In genomic region chr7:101915000-101915399, GRCh38 we compare ENCODE assay signal across 13 cellular contexts.
DNase-seq lines count a peak whose midpoint lies in the region; ATAC-seq and TF ChIP-seq lines count a peak whose summit lies in the region.
"Had no signal": no experiment of that assay in that cellular context is flagged by ENCODE, and none has a peak within 500 bp of the region (broad histone marks: within the 10 kb centered on the region; RNA-seq: fewer than 3 reads in every experiment).

No MANE protein-coding gene starts in this region.

- H3K36me3 ChIP-seq in WERI-Rb-1: peaks cover 19% of the 10 kb centered on the region
- no peaks in the 10 kb centered on the region for H3K36me3 ChIP-seq in hepatocyte (replicated peaks; ENCODE audit: insufficient read depth, low read depth)
- peaks cover 11 to 17% (median 14%) of the 10 kb centered on the region in 3 donors for H3K36me3 ChIP-seq in skeletal muscle tissue (ENCODE audit: control insufficient read depth in 3 of 3, insufficient read depth in 3 of 3, low read length in 3 of 3)

- no peak overlapping the region for H3K4me2 ChIP-seq in hepatocyte

- H2AFZ ChIP-seq in hepatocyte: no peak overlapping the region

- ATAC-seq in HG03439 (IDR thresholded peaks at IDR 0.05; ENCODE audit: unreplicated experiment): no peak
- ATAC-seq: stimulated activated naive CD8-positive, alpha-beta T cell treated with anti-CD3 and anti-CD28 coated beads, Interleukin-15, amount 100 ng/mL, for 72 hours had no signal

- 96% methylated on average over 15 of the region's 15 CpGs for WGBS in hepatocyte (ENCODE audit: low lambda C conversion rate, missing lambda C conversion rate)

- H3K27ac ChIP-seq in WERI-Rb-1 (no peak overlapping the region), hepatocyte (peak overlapping the region; percentile 73), skeletal muscle tissue (ENCODE audit: low read depth, low read length) (peak overlapping the region; percentile 74)
- H3K27ac ChIP-seq: epithelial cell of prostate, Peyer's patch had no signal

- H3K9ac ChIP-seq in skeletal muscle tissue (ENCODE audit: low read depth in 1 of 3, low read length in 3 of 3): peak overlapping the region in 2 of 3 donors; percentile 27 to 71

- no peaks in the 10 kb centered on the region for H4K20me1 ChIP-seq in hepatocyte (ENCODE audit: insufficient read depth, poor library complexity, severe bottlenecking)

- peaks cover 86% of the 10 kb centered on the region for H3K79me2 ChIP-seq in hepatocyte

- in situ Hi-C loops in G401 (cut with HindIII; ENCODE audit: low sequenced_read_pairs): no loop called here

- TF ChIP-seq CTCF in WERI-Rb-1 (IDR thresholded peaks at IDR 0.05; ENCODE audit: low read depth, low read length): no peak
- no peak for TF ChIP-seq CTCF in hepatocyte (IDR thresholded peaks at IDR 0.05; ENCODE audit: poor library complexity)
- TF ChIP-seq CTCF in GM10266 (IDR thresholded peaks at IDR 0.05; ENCODE audit: control insufficient read depth, insufficient read depth, low read depth, missing control alignments): no peak

- H3K9me3 ChIP-seq in WERI-Rb-1 (ENCODE audit: severe bottlenecking) (no peaks in the 10 kb centered on the region), hepatocyte (ENCODE audit: low read depth) (no peaks in the 10 kb centered on the region), skeletal muscle tissue (ENCODE audit: control insufficient read depth in 3 of 3, low read length in 3 of 3) (no peaks in the 10 kb centered on the region)
- H3K9me3 ChIP-seq: Peyer's patch had no signal

- H3K4me1 ChIP-seq in hepatocyte (ENCODE audit: insufficient read depth) (peaks cover 37% of the 10 kb centered on the region), skeletal muscle tissue (ENCODE audit: control insufficient read depth in 3 of 3, insufficient read depth in 3 of 3, low read length in 3 of 3) (peaks cover 31 to 57% (median 44%) of the 10 kb centered on the region in 3 donors)

- H3K27me3 ChIP-seq in WERI-Rb-1 (ENCODE audit: insufficient read depth, low read depth, severe bottlenecking): no peaks in the 10 kb centered on the region
- H3K27me3 ChIP-seq in hepatocyte: no peaks in the 10 kb centered on the region
- H3K27me3 ChIP-seq in skeletal muscle tissue (ENCODE audit: control insufficient read depth in 3 of 3, insufficient read depth in 3 of 3, low read length in 3 of 3): no peaks in the 10 kb centered on the region
- H3K27me3 ChIP-seq: Peyer's patch had no signal

- DNase-seq in G401 (ENCODE audit: low spot score): peak; percentile 98
- DNase-seq in WERI-Rb-1: peak; percentile 28
- DNase-seq in hepatocyte (ENCODE audit: low spot score): no peak
- DNase-seq in stimulated activated CD4-positive, alpha-beta T cell treated with anti-CD3 and anti-CD28 coated beads, Interleukin-2, amount 100 ng/mL, for 24 hours: no peak
- DNase-seq in SIG-M5 (lab: John Stamatoyannopoulos, UW): no peak
- DNase-seq in GM10266 (ENCODE audit: extremely low spot score): no peak
- DNase-seq: DMS53; islet precursor cell; stimulated activated naive CD8-positive, alpha-beta T cell treated with anti-CD3 and anti-CD28 coated beads, Interleukin-15, amount 100 ng/mL, for 72 hours had no signal

- H3K4me3 ChIP-seq in WERI-Rb-1 (ENCODE audit: low read depth, low read length): no peak overlapping the region
- H3K4me3 ChIP-seq in hepatocyte: no peak overlapping the region
- peak overlapping the region; percentile 1 to 49 (median 11) for H3K4me3 ChIP-seq in skeletal muscle tissue (ENCODE audit: low read length in 3 of 3)
- H3K4me3 ChIP-seq: Peyer's patch had no signal

- no peaks in the 10 kb centered on the region for H3K9me2 ChIP-seq in hepatocyte (replicated peaks; ENCODE audit: insufficient read depth)

Comparison
In these comparisons a context has a peak if more than half of its experiments do, and no peak if none do; other contexts are left out.
1. DNase-seq: peak in G401 (single experiment) and WERI-Rb-1 (single experiment); none in hepatocyte (single experiment), stimulated activated CD4-positive, alpha-beta T cell treated with anti-CD3 and anti-CD28 coated beads, Interleukin-2, amount 100 ng/mL, for 24 hours (0 of 2), SIG-M5 (single experiment) and GM10266 (single experiment).
2. H3K4me3 ChIP-seq: peak in skeletal muscle tissue (3 of 3); none in WERI-Rb-1 (single experiment) and hepatocyte (single experiment).